Comparison of ENCODE assay signal across 8 cellular contexts in genomic region chr19:34676697-34677385, GRCh38. TPM values are rescaled to one million over a fixed set of nuclear protein-coding genes. Genes with fewer than 3 reads are reported as not detected.
A peak's percentile ranks its signal among the peaks of the same experiment; 100 is the strongest.
DNase-seq lines count a peak whose midpoint lies in the region; FAIRE-seq and TF ChIP-seq lines count a peak whose summit lies in the region.

A gene with protein sequence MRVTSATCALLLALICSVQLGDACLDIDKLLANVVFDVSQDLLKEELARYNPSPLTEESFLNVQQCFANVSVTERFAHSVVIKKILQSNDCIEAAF (minus strand): TSS chr19:34677159. CDS start chr19:34594563, 82,596 bp downstream.

- H3K27me3 ChIP-seq in iPS-15b (ENCODE audit: control insufficient read depth, insufficient read depth, low read length): peaks cover 4% of the 10 kb centered on the region
- H3K27me3 ChIP-seq in skeletal muscle satellite cell (ENCODE audit: control insufficient read depth, insufficient read depth, low read length): no peaks in the 10 kb centered on the region

- peak within 1 kb of the TSS; percentile 95 for H3K9ac ChIP-seq in iPS-15b (ENCODE audit: low read depth, low read length)
- H3K9ac ChIP-seq in skeletal muscle satellite cell (ENCODE audit: low read depth, low read length): peak within 1 kb of the TSS; percentile 99

- no peaks in the 10 kb centered on the region for H3K9me3 ChIP-seq in iPS-15b (ENCODE audit: control insufficient read depth, insufficient read depth, low read length)
- peaks cover 3% of the 10 kb centered on the region for H3K9me3 ChIP-seq in skeletal muscle satellite cell (replicated peaks; ENCODE audit: low read length)

- H3K4me2 ChIP-seq in skeletal muscle satellite cell (ENCODE audit: low read length): peak within 1 kb of the TSS; percentile 93

- H3K4me3 ChIP-seq in LNCaP clone FGC (ENCODE audit: low read depth, low read length) (peak within 1 kb of the TSS; percentile 72), astrocyte of the cerebellum (ENCODE audit: low read depth, low read length) (peak within 1 kb of the TSS; percentile 67), iPS-15b (ENCODE audit: low read depth, low read length) (peak within 1 kb of the TSS; percentile 88), skeletal muscle satellite cell (ENCODE audit: low read length) (peak within 1 kb of the TSS; percentile 92)

- no peak for FAIRE-seq in GM12892 (lab: Jason Lieb, UNC)

- TF ChIP-seq CTCF in LNCaP clone FGC (IDR thresholded peaks at IDR 0.05; ENCODE audit: control insufficient read depth, extremely low read depth, insufficient read depth): no peak
- TF ChIP-seq CTCF in astrocyte of the cerebellum (IDR thresholded peaks at IDR 0.05; ENCODE audit: low read depth, low read length, missing control alignments): no peak

- in situ Hi-C loops in astrocyte of the cerebellum (cut with HindIII; ENCODE audit: low sequenced_read_pairs): no loop called here

- peak; percentile 36 for DNase-seq in GM12892 (ENCODE audit: insufficient read length)
- DNase-seq in HCEC 1CT: peak; percentile 84
- DNase-seq in LNCaP clone FGC (ENCODE audit: low read depth): peak; percentile 30
- DNase-seq in SHP77 (lab: John Stamatoyannopoulos, UW): peak; percentile 86 to 88
- no peak for DNase-seq in astrocyte of the cerebellum (ENCODE audit: low read depth)
- no peak for DNase-seq in AG08396 (ENCODE audit: low spot score)

- no peak for TF ChIP-seq POLR2A in GM12892 (IDR thresholded peaks at IDR 0.05; ENCODE audit: low read depth, low read length)

- H3K4me1 ChIP-seq in iPS-15b (ENCODE audit: control insufficient read depth, insufficient read depth, low read length): no peaks in the 10 kb centered on the region
- peaks cover 15% of the 10 kb centered on the region for H3K4me1 ChIP-seq in skeletal muscle satellite cell (ENCODE audit: control insufficient read depth, insufficient read depth, low read length)

- H3K36me3 ChIP-seq in iPS-15b (ENCODE audit: control insufficient read depth, insufficient read depth, low read length) (peaks cover 3% of the 10 kb centered on the region), skeletal muscle satellite cell (ENCODE audit: insufficient read depth, low read length) (peaks cover 30% of the 10 kb centered on the region)

RNA-seq across cellular contexts. Expression of the gene that starts here (rescaled TPM):
- not detected for polyA plus RNA-seq in GM12892 (2012; ENCODE audit: missing spikeins)
- 0.25 and 0.44 TPM in 2 replicates for total RNA-seq in skeletal muscle satellite cell (2012; rRNA removed)

Comparison
In these comparisons a context has a peak if more than half of its experiments do, and no peak if none do; other contexts are left out.
1. DNase-seq: peak in GM12892 (single experiment), HCEC 1CT (single experiment), LNCaP clone FGC (single experiment) and SHP77 (2 of 2); none in astrocyte of the cerebellum (single experiment) and AG08396 (single experiment).
2. Peak in every context shown above with its lines, with median percentiles within 50 percentile points of each other: H3K4me3 ChIP-seq.